16 cellular contexts compared by ENCODE assay signal in the genomic region with DNA sequence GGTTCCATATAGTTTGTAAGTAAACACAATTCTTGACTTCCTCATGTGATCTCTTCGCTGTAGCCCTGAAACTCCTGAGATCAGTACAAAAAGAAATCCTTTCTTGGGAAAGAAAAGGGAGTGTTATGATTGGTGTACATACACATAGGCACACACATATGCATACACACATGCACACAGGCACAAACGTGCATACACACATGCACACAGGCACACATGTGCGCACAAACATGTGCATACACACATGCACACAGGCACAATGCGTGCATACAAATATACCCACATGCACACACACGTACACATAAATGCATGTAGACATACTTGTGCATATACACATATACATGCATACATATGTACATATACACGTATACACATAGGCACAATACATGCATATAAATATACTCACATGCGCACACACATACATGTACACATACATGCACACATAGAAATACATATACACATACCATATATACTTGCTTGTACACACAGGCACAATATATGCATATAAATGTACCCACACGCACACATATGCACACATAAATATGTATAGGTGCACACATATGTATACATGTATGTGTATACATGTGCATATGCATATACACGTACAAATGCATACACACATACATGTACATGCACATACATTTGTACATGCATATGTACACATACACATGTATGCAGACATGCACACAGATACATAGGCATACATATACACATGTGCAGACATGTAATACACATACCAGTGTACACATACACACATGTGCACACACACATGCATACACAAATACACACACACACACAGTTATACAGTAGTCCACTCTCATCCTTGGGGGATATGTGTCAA. TPM values are rescaled to one million over a fixed set of nuclear protein-coding genes. Genes with fewer than 3 reads are reported as not detected.
DNase-seq lines count a peak whose midpoint lies in the region; ATAC-seq, FAIRE-seq and TF ChIP-seq lines count a peak whose summit lies in the region.
"Had no signal": no experiment of that assay in that cellular context is flagged by ENCODE, and none has a peak within 500 bp of the region (broad histone marks: within the 10 kb centered on the region; RNA-seq: fewer than 3 reads in every experiment).

No MANE protein-coding gene starts in this region.

- H3K4me1 Mint-ChIP-seq in T-helper 2 cell treated with Interferon-gamma antibody and Interleukin-4, amounts not matched to agents 5 μg/mL and 100 μg/mL, for 36 hours (ENCODE audit: low read depth), result peaks cover 66% of the 10 kb centered on the region

- BruUV-seq in GM12878 (replicated peaks; lab: Mats Ljungman, UMichigan) (no TSS peak), mammary epithelial cell (replicated peaks; lab: Mats Ljungman, UMichigan) (no TSS peak)

- no peak for DNase-seq in T-helper 2 cell treated with Interferon-gamma antibody and Interleukin-4, amounts not matched to agents 5 μg/mL and 100 μg/mL, for 36 hours (ENCODE audit: low spot score)
- DNase-seq in T-helper 2 cell (no peak), HTR-8/SVneo (ENCODE audit: insufficient read length, low spot score) (no peak), GM12878 (ENCODE audit: low read depth, low spot score) (no peak), HUDEP-2 (lab: John Stamatoyannopoulos, UW; ENCODE audit: unreplicated experiment in 76 of 76) (no peak), mammary epithelial cell (no peak)
- DNase-seq: 8988T; activated CD8-positive, alpha-beta memory T cell treated with anti-CD3 and anti-CD28 coated beads, Interleukin-2, amount 50 U/mL, for 48 hours; colonic mucosa; left cardiac atrium; stimulated activated CD4-positive, alpha-beta T cell treated with anti-CD3 and anti-CD28 coated beads, Interleukin-4, amount 100 ng/mL, for 1 hour had no signal

- SMC1A ChIA-PET in GM12878 (lab: Charles Lee; ENCODE audit: uncharacterized antibody, unreplicated experiment), result interaction anchor here (1.2 to 3.6 kb wide), 3 partner anchors 9 to 67 kb away, joined by 3 to 39 read pairs (median 3); no protein-coding TSS in a partner anchor

- ATAC-seq in GM12878, result no peak
- no peak for ATAC-seq in GM18502 (IDR thresholded peaks at IDR 0.05; ENCODE audit: poor library complexity, unreplicated experiment)
- ATAC-seq: right cardiac atrium had no signal

- FAIRE-seq in HTR-8/SVneo (lab: Jason Lieb, UNC), result peak; percentile 98
- no peak for FAIRE-seq in GM12878 (lab: Jason Lieb, UNC)

- H3K4me2 ChIP-seq in GM12878 (ENCODE audit: control insufficient read depth, insufficient read depth), result peak overlapping the region; percentile 93
- H3K4me2 ChIP-seq in mammary epithelial cell (ENCODE audit: insufficient read depth, low read depth, low read length), result no peak overlapping the region

- TF ChIP-seq CTCF in GM12878 (IDR thresholded peaks at IDR 0.05 in 2 of 3, conservative IDR thresholded peaks at IDR 0.05 in 1 of 3; ENCODE audit: control insufficient read depth in 2 of 3, extremely low read depth in 1 of 3, insufficient read depth in 1 of 3, low read depth in 3 of 3, low read length in 3 of 3), result no peak
- no peak for TF ChIP-seq CTCF in neutrophil (IDR thresholded peaks at IDR 0.05)
- no peak for TF ChIP-seq CTCF in mammary epithelial cell (conservative IDR thresholded peaks at IDR 0.05 in 1 of 2, IDR thresholded peaks at IDR 0.05 in 1 of 2; ENCODE audit: extremely low read depth in 1 of 2, insufficient read depth in 1 of 2, low read depth in 1 of 2, low read length in 2 of 2)

- TF ChIP-seq POLR2A in GM12878 (IDR thresholded peaks at IDR 0.05; ENCODE audit: low read depth, low read length), result no peak

- POLR2A ChIA-PET in GM12878 (lab: Charles Lee), result interaction anchor here (1.0 to 1.5 kb wide), 5 partner anchors 8 to 30 kb away, joined by 3 to 10 read pairs (median 4); no protein-coding TSS in a partner anchor

- peaks cover 35% of the 10 kb centered on the region for H3K36me3 Mint-ChIP-seq in T-helper 2 cell treated with Interferon-gamma antibody and Interleukin-4, amounts not matched to agents 5 μg/mL and 100 μg/mL, for 36 hours (ENCODE audit: low read depth)

- H3K4me1 ChIP-seq in GM12878 (ENCODE audit: control insufficient read depth, insufficient read depth, low read length) (peaks cover 29% of the 10 kb centered on the region), neutrophil (ENCODE audit: control insufficient read depth in 1 of 2, insufficient read depth in 1 of 2, low read depth in 1 of 2, low read length in 1 of 2) (peaks cover 99 to 100% of the 10 kb centered on the region in 2 experiments), mammary epithelial cell (ENCODE audit: insufficient read depth, low read length) (no peaks in the 10 kb centered on the region)
- H3K4me1 ChIP-seq: colonic mucosa had no signal

- no peaks in the 10 kb centered on the region for H4K20me1 ChIP-seq in GM12878 (ENCODE audit: control insufficient read depth, insufficient read depth)
- H4K20me1 ChIP-seq in mammary epithelial cell (ENCODE audit: insufficient read depth, low read length), result peaks cover 20% of the 10 kb centered on the region

- H3K36me3 ChIP-seq in GM12878 (ENCODE audit: control insufficient read depth in 2 of 2, insufficient read depth in 2 of 2, low read length in 1 of 2), result peaks cover 8 to 15% of the 10 kb centered on the region in 2 experiments; a peak in 3 of 4 replicates
- peaks cover 13% of the 10 kb centered on the region for H3K36me3 ChIP-seq in neutrophil
- H3K36me3 ChIP-seq in mammary epithelial cell (ENCODE audit: insufficient read depth, low read length), result peaks cover 12% of the 10 kb centered on the region
- H3K36me3 ChIP-seq: colonic mucosa, esophagus muscularis mucosa had no signal

- H3K9me3 Mint-ChIP-seq in T-helper 2 cell treated with Interferon-gamma antibody and Interleukin-4, amounts not matched to agents 5 μg/mL and 100 μg/mL, for 36 hours, result no peaks in the 10 kb centered on the region

- H3K79me2 ChIP-seq in GM12878 (ENCODE audit: control insufficient read depth, insufficient read depth, low read length) (peaks cover 43% of the 10 kb centered on the region), mammary epithelial cell (ENCODE audit: insufficient read depth, low read length) (peaks cover 100% of the 10 kb centered on the region)

- H3K27me3 ChIP-seq in GM12878 (replicated peaks in 1 of 2; ENCODE audit: control insufficient read depth in 2 of 2, insufficient read depth in 2 of 2, low read length in 1 of 2) (no peaks in the 10 kb centered on the region), neutrophil (no peaks in the 10 kb centered on the region), mammary epithelial cell (ENCODE audit: insufficient read depth, low read length) (no peaks in the 10 kb centered on the region)
- H3K27me3 ChIP-seq: colonic mucosa, esophagus muscularis mucosa, heart left ventricle had no signal

- TF ChIP-seq EP300 in GM12878 (IDR thresholded peaks at IDR 0.05; ENCODE audit: borderline replicate concordance in 1 of 2, control insufficient read depth in 1 of 2, low read depth in 2 of 2, low read length in 2 of 2), result no peak

- H3K27ac Mint-ChIP-seq in T-helper 2 cell treated with Interferon-gamma antibody and Interleukin-4, amounts not matched to agents 5 μg/mL and 100 μg/mL, for 36 hours, result peak overlapping the region; percentile 86

- WGBS in GM12878 (ENCODE audit: insufficient coverage, insufficient replicate concordance, low lambda C conversion rate, missing lambda C conversion rate), result 95% methylated on average over 9 of the region's 9 CpGs
- 95% methylated on average over 9 of the region's 9 CpGs for WGBS in mammary epithelial cell (ENCODE audit: low coverage, missing lambda C conversion rate)

- H3K27me3 Mint-ChIP-seq in T-helper 2 cell treated with Interferon-gamma antibody and Interleukin-4, amounts not matched to agents 5 μg/mL and 100 μg/mL, for 36 hours (ENCODE audit: low read depth), result no peaks in the 10 kb centered on the region

- RAD21 ChIA-PET in GM12878 (lab: Charles Lee; ENCODE audit: unreplicated experiment), result interaction anchor here (1.2 to 2.3 kb wide), 3 partner anchors 8 to 12 kb away, joined by 5 to 19 read pairs (median 8); no protein-coding TSS in a partner anchor

- dilution Hi-C loops in mammary epithelial cell (cut with HindIII; ENCODE audit: low sequenced_read_pairs), result no loop called here

- in situ Hi-C loops in GM12878 (cut with MboI), result no loop called here
- in situ Hi-C loops in mammary epithelial cell (cut with MboI; ENCODE audit: low sequenced_read_pairs in 2 of 2), result no loop called here

- H3K4me3 ChIP-seq in GM12878 (0 out of 2 replicates have a peak overlapping the region, but pooled peaks have one; percentile 33), neutrophil (ENCODE audit: low read depth in 1 of 2, low read length in 1 of 2) (peak overlapping the region; percentile 57 to 66), mammary epithelial cell (replicated peaks in 1 of 3; ENCODE audit: insufficient read depth in 1 of 3, low read depth in 2 of 3, low read length in 3 of 3) (no peak overlapping the region)
- H3K4me3 ChIP-seq: colonic mucosa, esophagus muscularis mucosa had no signal

- H3K9ac ChIP-seq in GM12878 (ENCODE audit: control insufficient read depth, insufficient read depth, low read length) (no peak overlapping the region; the same call in 1 of the 2 replicates), mammary epithelial cell (ENCODE audit: insufficient read depth, low read length) (no peak overlapping the region)

- H3K4me3 Mint-ChIP-seq in T-helper 2 cell treated with Interferon-gamma antibody and Interleukin-4, amounts not matched to agents 5 μg/mL and 100 μg/mL, for 36 hours, result peak overlapping the region; percentile 84

- H3K27ac ChIP-seq in GM12878 (ENCODE audit: control insufficient read depth, insufficient read depth) (peak overlapping the region; percentile 74), neutrophil (peak overlapping the region; percentile 96), mammary epithelial cell (ENCODE audit: insufficient read depth, low read depth, low read length) (no peak overlapping the region)

- CTCF ChIA-PET in GM12878 (lab: Yijun Ruan, JAX) (interaction anchor here (0.9 to 2.2 kb wide), 5 partner anchors 8 to 267 kb away, joined by 3 to 9 read pairs (median 4); no protein-coding TSS in a partner anchor), mammary epithelial cell (lab: Charles Lee; ENCODE audit: low non-redundant PET) (no interaction called here)

- intact Hi-C loops in GM12878 (cut with micrococcal nuclease; ENCODE audit: unreplicated experiment), result loop anchor here (1.0 kb wide), 1 partner anchor 10 kb away; no protein-coding TSS in a partner anchor
- intact Hi-C loops in mammary epithelial cell (cut with micrococcal nuclease), result no loop called here

- H2AFZ ChIP-seq in GM12878 (ENCODE audit: control insufficient read depth, low read depth, low read length) (no peak overlapping the region), mammary epithelial cell (ENCODE audit: low read depth, low read length) (no peak overlapping the region)

- no peak for TF ChIP-seq RAD21 in GM12878 (IDR thresholded peaks at IDR 0.05; ENCODE audit: insufficient read depth, low read depth, low read length)

- H3K9me3 ChIP-seq in GM12878 (replicated peaks; ENCODE audit: control insufficient read depth, insufficient read depth, low read length) (no peaks in the 10 kb centered on the region), neutrophil (no peaks in the 10 kb centered on the region), mammary epithelial cell (replicated peaks; ENCODE audit: insufficient read depth, low read length) (no peaks in the 10 kb centered on the region)
- H3K9me3 ChIP-seq: colonic mucosa, esophagus muscularis mucosa, heart left ventricle had no signal

RNA-seq across cellular contexts. Expression of gene CMIP, which starts 26.4 kb away (rescaled TPM):
- 68.0 and 69.9 TPM in 2 replicates for total RNA-seq in GM12878 (2013; cell fraction: nucleolus; rRNA removed)
- total RNA-seq in GM12878 (2014; rRNA removed) (4.6 and 5.1 TPM in 2 replicates), GM12878 (2014; rRNA removed; fragmentation: Illumina TruSeq; extraction: Trizol) (5.4 and 6.3 TPM in 2 replicates), GM12878 (2021) (41.7 and 43.2 TPM in 2 replicates), mammary epithelial cell (10 to 100 TPM; 44.5 to 98.5 TPM)
- polyA plus RNA-seq in GM12878 (2011; ENCODE audit: low read depth), result 8.0 TPM
- polyA plus RNA-seq in GM12878 (2011; rRNA removed) (2.1 and 3.8 TPM in 2 replicates), GM12878 (2014; fragmentation: Illumina TruSeq; extraction: Trizol) (13.6 and 16.8 TPM in 2 replicates), GM12878 (2014; fragmentation: Nextera tagmentation; extraction: Ambion mirVana) (1 to 10 TPM; 1.4 to 1.7 TPM), GM12878 (2014; rRNA removed) (11.3 and 12.8 TPM in 2 replicates), GM12878 (2016; fragmentation: Nextera tagmentation; extraction: Ambion mirVana) (1 to 10 TPM; 1.2 to 1.5 TPM), mammary epithelial cell (15.7 TPM)
- polyA plus RNA-seq in GM12878 (2011; cell fraction: cytosol; rRNA removed), result 7.6 and 13.2 TPM in 2 replicates
- polyA plus RNA-seq in GM12878 (2011; cell fraction: nucleus; rRNA removed), result 20.8 and 26.8 TPM in 2 replicates
- polyA plus RNA-seq in GM12878 (2012), result 18.2 and 19.7 TPM in 2 replicates
- 13.8 and 19.1 TPM in 2 replicates for polyA minus RNA-seq in GM12878 (2011; rRNA and poly(A)+ RNA removed)
- 15.9 and 18.3 TPM in 2 replicates for polyA minus RNA-seq in GM12878 (2011; cell fraction: cytosol; rRNA and poly(A)+ RNA removed)
- polyA minus RNA-seq in GM12878 (2011; cell fraction: nucleus; rRNA and poly(A)+ RNA removed), result 13.7 and 25.9 TPM in 2 replicates
- 61.9 TPM for polyA minus RNA-seq in mammary epithelial cell

Comparison
In these comparisons a context has a peak if more than half of its experiments do, and no peak if none do; other contexts are left out.
1. H3K4me3 ChIP-seq: peak in GM12878 (single experiment) and neutrophil (2 of 2); none in mammary epithelial cell (0 of 3).